Comparison of ENCODE assay signal across 21 cellular contexts in genomic region chr4:122205687-122206086, GRCh38. TPM values are rescaled to one million over a fixed set of nuclear protein-coding genes. Genes with fewer than 3 reads are reported as not detected.
A peak's percentile ranks its signal among the peaks of the same experiment; 100 is the strongest.
DNase-seq lines count a peak whose midpoint lies in the region; ATAC-seq and TF ChIP-seq lines count a peak whose summit lies in the region.
"Had no signal": no experiment of that assay in that cellular context is flagged by ENCODE, and none has a peak within 500 bp of the region (broad histone marks: within the 10 kb centered on the region; RNA-seq: fewer than 3 reads in every experiment).

No MANE protein-coding gene starts in this region.

- H3K27me3 ChIP-seq in Loucy (ENCODE audit: insufficient read depth, low read length, poor library complexity, severe bottlenecking) (no peaks in the 10 kb centered on the region), WERI-Rb-1 (ENCODE audit: insufficient read depth, low read depth, severe bottlenecking) (no peaks in the 10 kb centered on the region), right lobe of liver (no peaks in the 10 kb centered on the region), PC-9 (ENCODE audit: insufficient read depth, low read depth) (no peaks in the 10 kb centered on the region)
- H3K27me3 ChIP-seq in CD4-positive, alpha-beta memory T cell (ENCODE audit: insufficient read depth, low read length), result no peaks in the 10 kb centered on the region
- H3K27me3 ChIP-seq: gastroesophageal sphincter, thyroid gland had no signal

- POLR2A ChIA-PET in PC-9 (lab: Charles Lee; ENCODE audit: unreplicated experiment), result no interaction called here
- POLR2A ChIA-PET in CD4-positive, alpha-beta memory T cell (lab: Charles Lee; ENCODE audit: partially characterized antibody), result no interaction called here

- no peaks in the 10 kb centered on the region for H3K9me3 Mint-ChIP-seq in CD4-positive, alpha-beta memory T cell
- H3K9me3 Mint-ChIP-seq: activated T-helper 1 cell treated with anti-CD3 and anti-CD28 coated beads, Interleukin-12 subunit alpha, Interleukin-12 subunit beta, Interleukin-2, Interleukin-4 antibody, amounts not matched to agents 30 ng/mL and 10 ng/mL and 1 ng/mL, durations not matched to agents 14 hours and 24 hours and 36 hours; brain; CD14-positive monocyte; H9; stimulated activated naive B cell treated with anti-CD40 and anti-IgM and Interleukin-4, amounts not matched to agents 10 μg/mL and 1 μg/mL and 100 μg/mL, for 72 hours had no signal

- H3K4me3 ChIP-seq in Loucy (ENCODE audit: low read length, poor library complexity, severe bottlenecking), result no peak overlapping the region
- no peak overlapping the region for H3K4me3 ChIP-seq in WERI-Rb-1 (ENCODE audit: low read depth, low read length)
- no peak overlapping the region for H3K4me3 ChIP-seq in right lobe of liver
- H3K4me3 ChIP-seq in PC-9, result no peak overlapping the region
- H3K4me3 ChIP-seq in CD4-positive, alpha-beta memory T cell (ENCODE audit: low read length in 2 of 2), result no peak overlapping the region
- H3K4me3 ChIP-seq: gastroesophageal sphincter, thyroid gland had no signal

- H3K27ac ChIP-seq in WERI-Rb-1 (no peak overlapping the region), right lobe of liver (no peak overlapping the region), PC-9 (no peak overlapping the region)
- no peak overlapping the region for H3K27ac ChIP-seq in CD4-positive, alpha-beta memory T cell (ENCODE audit: low read depth, low read length)
- H3K27ac ChIP-seq: gastroesophageal sphincter, thyroid gland had no signal

- peaks cover 59 to 64% of the 10 kb centered on the region in 2 donors for H3K36me3 Mint-ChIP-seq in CD4-positive, alpha-beta memory T cell

- no peak for TF ChIP-seq POLR2A in right lobe of liver (IDR thresholded peaks at IDR 0.05)

- TF ChIP-seq CTCF in Loucy (conservative IDR thresholded peaks at IDR 0.05; ENCODE audit: low read length), result peak; percentile 55
- 0 out of 2 replicates have a peak, but pooled peaks have one; percentile 9 for TF ChIP-seq CTCF in WERI-Rb-1 (IDR thresholded peaks at IDR 0.05; ENCODE audit: low read depth, low read length)
- peak in 1 of 4 donors; percentile 10 for TF ChIP-seq CTCF in right lobe of liver (IDR thresholded peaks at IDR 0.05)
- TF ChIP-seq CTCF in PC-9 (conservative IDR thresholded peaks at IDR 0.05), result no peak

- no peaks in the 10 kb centered on the region for H3K9me2 ChIP-seq in Loucy (replicated peaks; ENCODE audit: low read depth, low read length)
- no peaks in the 10 kb centered on the region for H3K9me2 ChIP-seq in PC-9 (ENCODE audit: insufficient read depth)

- peaks cover 0 to 1% (median 0%) of the 10 kb centered on the region in 4 donors for H3K4me1 Mint-ChIP-seq in CD4-positive, alpha-beta memory T cell
- H3K4me1 Mint-ChIP-seq: brain; CD14-positive monocyte; H9; stimulated activated naive B cell treated with anti-CD40 and anti-IgM and Interleukin-4, amounts not matched to agents 10 μg/mL and 1 μg/mL and 100 μg/mL, for 72 hours had no signal

- peak overlapping the region in 1 of 7 donors; percentile 38 for H3K27ac Mint-ChIP-seq in CD4-positive, alpha-beta memory T cell
- H3K27ac Mint-ChIP-seq: activated T-helper 1 cell treated with anti-CD3 and anti-CD28 coated beads, Interleukin-12 subunit alpha, Interleukin-12 subunit beta, Interleukin-2, Interleukin-4 antibody, amounts not matched to agents 30 ng/mL and 10 ng/mL and 1 ng/mL, durations not matched to agents 14 hours and 24 hours and 36 hours; brain; H9; stimulated activated naive B cell treated with anti-CD40 and anti-IgM and Interleukin-4, amounts not matched to agents 10 μg/mL and 1 μg/mL and 100 μg/mL, for 72 hours had no signal

- DNase-seq in NCI-H2227 treated with DMSO at 0.1 percent for 48 hours (lab: John Stamatoyannopoulos, UW), result peak; percentile 0
- no peak for DNase-seq in NCI-H2227 (lab: John Stamatoyannopoulos, UW; ENCODE audit: unreplicated experiment)
- DNase-seq in WERI-Rb-1, result no peak
- no peak for DNase-seq in right lobe of liver
- no peak for DNase-seq in PC-9
- no peak for DNase-seq in CD4-positive, alpha-beta memory T cell
- no peak for DNase-seq in dermis blood vessel endothelial cell
- DNase-seq: activated CD4-positive, CD25-positive, alpha-beta regulatory T cell treated with anti-CD3 and anti-CD28 coated beads, Interleukin-2, amount 50 U/mL, for 72 hours; DMS79 treated with DMSO at 0.1 percent for 48 hours; erythroblast; H9; Karpas-422; NCI-H146; NCI-H345; stimulated activated naive B cell treated with anti-CD40 and anti-IgM and Interleukin-4, amounts not matched to agents 10 μg/mL and 1 μg/mL and 100 μg/mL, for 72 hours; thyroid gland had no signal

- H3K27me3 Mint-ChIP-seq in CD4-positive, alpha-beta memory T cell, result no peaks in the 10 kb centered on the region
- H3K27me3 Mint-ChIP-seq: brain; stimulated activated naive B cell treated with anti-CD40 and anti-IgM and Interleukin-4, amounts not matched to agents 10 μg/mL and 1 μg/mL and 100 μg/mL, for 72 hours had no signal

- H2AFZ ChIP-seq in Loucy (ENCODE audit: low read length) (no peak overlapping the region), PC-9 (no peak overlapping the region)

- H3K4me3 Mint-ChIP-seq in CD4-positive, alpha-beta memory T cell, result no peak overlapping the region
- H3K4me3 Mint-ChIP-seq: activated T-helper 1 cell treated with anti-CD3 and anti-CD28 coated beads, Interleukin-12 subunit alpha, Interleukin-12 subunit beta, Interleukin-2, Interleukin-4 antibody, amounts not matched to agents 30 ng/mL and 10 ng/mL and 1 ng/mL, durations not matched to agents 14 hours and 24 hours and 36 hours; brain; CD14-positive monocyte; H9; stimulated activated naive B cell treated with anti-CD40 and anti-IgM and Interleukin-4, amounts not matched to agents 10 μg/mL and 1 μg/mL and 100 μg/mL, for 72 hours had no signal

- H3K4me2 ChIP-seq in Loucy (ENCODE audit: low read depth, low read length, poor library complexity, severe bottlenecking), result no peak overlapping the region
- no peak overlapping the region for H3K4me2 ChIP-seq in PC-9

- intact Hi-C loops in right lobe of liver (cut with DNase I) (no loop called here), PC-9 (cut with micrococcal nuclease; ENCODE audit: unreplicated experiment) (no loop called here)
- intact Hi-C loops in CD4-positive, alpha-beta memory T cell (cut with micrococcal nuclease), result no loop called here

- H3K4me1 ChIP-seq in Loucy (ENCODE audit: insufficient read depth, low read length, poor library complexity, severe bottlenecking) (no peaks in the 10 kb centered on the region), right lobe of liver (peaks cover 0 to 6% (median 0%) of the 10 kb centered on the region in 4 donors), PC-9 (replicated peaks; ENCODE audit: insufficient read depth) (no peaks in the 10 kb centered on the region)
- H3K4me1 ChIP-seq in CD4-positive, alpha-beta memory T cell (ENCODE audit: insufficient read depth, low read length), result no peaks in the 10 kb centered on the region
- H3K4me1 ChIP-seq: gastroesophageal sphincter had no signal

- CTCF ChIA-PET in PC-9 (lab: Charles Lee), result no interaction called here
- CTCF ChIA-PET in CD4-positive, alpha-beta memory T cell (lab: Charles Lee; ENCODE audit: partially characterized antibody), result no interaction called here

- H3F3A ChIP-seq in Loucy (ENCODE audit: low read depth), result no peaks in the 10 kb centered on the region
- peaks cover 14% of the 10 kb centered on the region; the same call in 1 of the 2 replicates for H3F3A ChIP-seq in PC-9 (ENCODE audit: insufficient read depth, low read depth)

- H3K36me3 ChIP-seq in Loucy (ENCODE audit: insufficient read depth, low read length), result peaks cover 46% of the 10 kb centered on the region; the same call in 1 of the 2 replicates
- peaks cover 18% of the 10 kb centered on the region for H3K36me3 ChIP-seq in WERI-Rb-1
- H3K36me3 ChIP-seq in right lobe of liver, result peaks cover 0 to 39% (median 9%) of the 10 kb centered on the region in 4 donors
- H3K36me3 ChIP-seq in PC-9 (ENCODE audit: low read depth), result peaks cover 22% of the 10 kb centered on the region
- peaks cover 21% of the 10 kb centered on the region for H3K36me3 ChIP-seq in CD4-positive, alpha-beta memory T cell (ENCODE audit: insufficient read depth, low read length)

- ATAC-seq in right lobe of liver, result peak; percentile 32 to 48 (median 39)
- ATAC-seq: gastroesophageal sphincter; stimulated activated naive B cell treated with anti-CD40 and anti-IgM and Interleukin-4, amounts not matched to agents 10 μg/mL and 1 μg/mL and 100 μg/mL, for 72 hours had no signal

- H3K9me3 ChIP-seq in Loucy (ENCODE audit: insufficient read depth, low read depth, low read length) (no peaks in the 10 kb centered on the region), WERI-Rb-1 (ENCODE audit: severe bottlenecking) (no peaks in the 10 kb centered on the region), right lobe of liver (no peaks in the 10 kb centered on the region), PC-9 (ENCODE audit: insufficient read depth, low read depth) (no peaks in the 10 kb centered on the region)
- H3K9me3 ChIP-seq in CD4-positive, alpha-beta memory T cell (ENCODE audit: control insufficient read depth in 1 of 2, low read length in 2 of 2), result no peaks in the 10 kb centered on the region
- H3K9me3 ChIP-seq: gastroesophageal sphincter, thyroid gland had no signal

- H3K79me2 ChIP-seq in Loucy (ENCODE audit: insufficient read depth, low read length) (no peaks in the 10 kb centered on the region), PC-9 (ENCODE audit: low read depth) (no peaks in the 10 kb centered on the region)

- no TSS peak for BruUV-seq in PC-9 (replicated peaks; lab: Mats Ljungman, UMichigan)

- 33% methylated on average over 1 of the region's 1 CpG for WGBS in right lobe of liver (ENCODE audit: insufficient coverage, low coverage, low lambda C conversion rate, missing lambda C conversion rate)

- H4K20me1 ChIP-seq in Loucy (ENCODE audit: insufficient read depth, low read length, poor library complexity, severe bottlenecking) (no peaks in the 10 kb centered on the region), PC-9 (ENCODE audit: insufficient read depth) (no peaks in the 10 kb centered on the region)

- no peak overlapping the region for H3K9ac ChIP-seq in Loucy (ENCODE audit: low read depth, low read length, poor library complexity, severe bottlenecking)

RNA-seq across cellular contexts. Expression of gene BLTP1, which starts 53.6 kb away (rescaled TPM):
- total RNA-seq in right lobe of liver (10 to 100 TPM; 29.1 to 42.1 (median 36.9) TPM), PC-9 (2021) (44.0 and 48.4 TPM in 2 replicates), dermis blood vessel endothelial cell (91.6 and 97.4 TPM in 2 replicates)
- 10 to 100 TPM; 83.9 to 87.5 TPM for total RNA-seq in CD4-positive, alpha-beta memory T cell
- polyA plus RNA-seq in CD4-positive, alpha-beta memory T cell, result 10 to 100 TPM in 1 of 2 donors, 1 to 10 TPM in 1; 3.5 to 12.4 TPM
